Comparison of ENCODE assay signal across 23 cellular contexts in the genomic region with DNA sequence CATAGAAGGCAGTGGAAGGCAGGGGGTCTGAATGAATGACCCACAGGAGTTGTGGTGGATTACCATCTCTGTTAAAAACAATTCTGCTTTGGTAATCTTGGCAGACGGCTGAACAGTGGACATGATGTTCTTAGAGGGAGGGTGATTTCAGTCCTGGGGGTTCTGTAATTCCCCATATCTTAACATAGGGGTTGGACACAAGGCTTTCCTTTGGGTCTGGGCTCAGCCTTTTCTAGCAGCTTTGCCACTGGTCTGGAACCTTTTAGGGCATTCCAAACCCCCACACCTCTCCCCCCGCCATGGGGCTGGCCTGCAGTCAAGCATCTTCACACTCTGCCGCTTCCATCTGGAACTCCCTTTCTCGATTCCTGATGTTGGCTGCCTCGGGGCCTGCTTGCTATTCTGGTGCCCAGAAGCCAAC. TPM values are rescaled to one million over a fixed set of nuclear protein-coding genes. Genes with fewer than 3 reads are reported as not detected.
DNase-seq lines count a peak whose midpoint lies in the region; ATAC-seq, FAIRE-seq and TF ChIP-seq lines count a peak whose summit lies in the region.
"Had no signal": no experiment of that assay in that cellular context is flagged by ENCODE, and none has a peak within 500 bp of the region (broad histone marks: within the 10 kb centered on the region; RNA-seq: fewer than 3 reads in every experiment).

No MANE protein-coding gene starts in this region.

- H3K27me3 ChIP-seq in muscle layer of colon (ENCODE audit: control insufficient read depth in 1 of 2, insufficient read depth in 2 of 2, low read length in 2 of 2): no peaks in the 10 kb centered on the region
- no peaks in the 10 kb centered on the region for H3K27me3 ChIP-seq in pancreas
- H3K27me3 ChIP-seq: testis had no signal

- H3K9me3 Mint-ChIP-seq in activated naive CD4-positive, alpha-beta T cell treated with anti-CD3 and anti-CD28 coated beads, Interleukin-2, amount 10 ng/mL, durations not matched to agents 7 days and 5 days: no peaks in the 10 kb centered on the region
- H3K9me3 Mint-ChIP-seq: activated naive CD8-positive, alpha-beta T cell treated with anti-CD3 and anti-CD28 coated beads, Interleukin-2, amount 10 ng/mL, durations not matched to agents 7 days and 5 days; activated T-cell treated with anti-CD3 and anti-CD28 coated beads, Interleukin-2, amount 50 U/mL, for 4 hours; immature natural killer cell; neural crest cell had no signal

- no peaks in the 10 kb centered on the region for H3K36me3 Mint-ChIP-seq in activated naive CD4-positive, alpha-beta T cell treated with anti-CD3 and anti-CD28 coated beads, Interleukin-2, amount 10 ng/mL, durations not matched to agents 7 days and 5 days
- H3K36me3 Mint-ChIP-seq: activated naive CD8-positive, alpha-beta T cell treated with anti-CD3 and anti-CD28 coated beads, Interleukin-2, amount 10 ng/mL, durations not matched to agents 7 days and 5 days; CD14-positive monocyte had no signal

- no peaks in the 10 kb centered on the region for H3K4me1 Mint-ChIP-seq in activated naive CD4-positive, alpha-beta T cell treated with anti-CD3 and anti-CD28 coated beads, Interleukin-2, amount 10 ng/mL, durations not matched to agents 7 days and 5 days
- H3K4me1 Mint-ChIP-seq: activated naive CD8-positive, alpha-beta T cell treated with anti-CD3 and anti-CD28 coated beads, Interleukin-2, amount 10 ng/mL, durations not matched to agents 7 days and 5 days had no signal

- H3K9me3 ChIP-seq in muscle layer of colon (ENCODE audit: low read length) (no peaks in the 10 kb centered on the region), pancreas (no peaks in the 10 kb centered on the region)
- H3K9me3 ChIP-seq: testis had no signal

- intact Hi-C loops in pancreas (cut with DNase I): no loop called here

- H3K27ac Mint-ChIP-seq in activated naive CD4-positive, alpha-beta T cell treated with anti-CD3 and anti-CD28 coated beads, Interleukin-2, amount 10 ng/mL, durations not matched to agents 7 days and 5 days: no peak overlapping the region
- H3K27ac Mint-ChIP-seq: activated naive CD8-positive, alpha-beta T cell treated with anti-CD3 and anti-CD28 coated beads, Interleukin-2, amount 10 ng/mL, durations not matched to agents 7 days and 5 days; CD14-positive monocyte; immature natural killer cell had no signal

- WGBS in urinary bladder: 63% methylated on average over 5 of the region's 5 CpGs
- WGBS in pancreas, 2 donors: 90 to 93% methylated on average over 4 to 5 of the region's 5 CpGs

- H3K36me3 ChIP-seq in muscle layer of colon (ENCODE audit: insufficient read depth, low read length) (no peaks in the 10 kb centered on the region), urinary bladder (ENCODE audit: insufficient read depth) (no peaks in the 10 kb centered on the region), pancreas (no peaks in the 10 kb centered on the region)

- FAIRE-seq in pancreas (lab: Jason Lieb, UNC): no peak
- FAIRE-seq: endometrium had no signal

- ATAC-seq in pancreas: no peak
- ATAC-seq: activated T-cell treated with anti-CD3 and anti-CD28 coated beads, Interleukin-2, amount 50 U/mL, for 4 hours; SK-N-SH treated with all-trans-retinoic acid at 6 μM for 48 hours had no signal

- H3K27me3 Mint-ChIP-seq in activated naive CD4-positive, alpha-beta T cell treated with anti-CD3 and anti-CD28 coated beads, Interleukin-2, amount 10 ng/mL, durations not matched to agents 7 days and 5 days: peaks cover 32% of the 10 kb centered on the region

- H3K4me3 Mint-ChIP-seq in activated naive CD4-positive, alpha-beta T cell treated with anti-CD3 and anti-CD28 coated beads, Interleukin-2, amount 10 ng/mL, durations not matched to agents 7 days and 5 days: no peak overlapping the region
- H3K4me3 Mint-ChIP-seq: activated naive CD8-positive, alpha-beta T cell treated with anti-CD3 and anti-CD28 coated beads, Interleukin-2, amount 10 ng/mL, durations not matched to agents 7 days and 5 days; activated T-cell treated with anti-CD3 and anti-CD28 coated beads, Interleukin-2, amount 50 U/mL, for 4 hours; CD14-positive monocyte; immature natural killer cell; neural crest cell had no signal

- H3K4me3 ChIP-seq in muscle layer of colon (ENCODE audit: low read depth in 1 of 2, low read length in 2 of 2) (no peak overlapping the region), urinary bladder (ENCODE audit: low read depth, low read length) (no peak overlapping the region), pancreas (no peak overlapping the region)
- H3K4me3 ChIP-seq: testis had no signal

- TF ChIP-seq CTCF in pancreas (IDR thresholded peaks at IDR 0.05): no peak

- H3K27ac ChIP-seq in muscle layer of colon (ENCODE audit: low read depth, low read length) (peak overlapping the region; percentile 72), urinary bladder (ENCODE audit: low read depth) (peak overlapping the region; percentile 19), pancreas (no peak overlapping the region)

- H3K4me1 ChIP-seq in muscle layer of colon (ENCODE audit: insufficient read depth, low read length) (peaks cover 51% of the 10 kb centered on the region), urinary bladder (ENCODE audit: insufficient read depth) (peaks cover 2% of the 10 kb centered on the region), pancreas (peaks cover 0 to 17% (median 10%) of the 10 kb centered on the region in 3 donors)

- DNase-seq in NCI-H2171 treated with DMSO at 0.1 percent for 48 hours (lab: John Stamatoyannopoulos, UW) (peak; percentile 58), fibroblast of peridontal ligament (ENCODE audit: extremely low read depth) (peak; percentile 91), NCI-H1436 (lab: John Stamatoyannopoulos, UW) (no peak), pancreas (no peak), HUDEP-2 (lab: John Stamatoyannopoulos, UW; ENCODE audit: unreplicated experiment in 76 of 76) (no peak)
- no peak for DNase-seq in activated naive CD4-positive, alpha-beta T cell treated with anti-CD3 and anti-CD28 coated beads, Interleukin-2, amount 10 ng/mL, durations not matched to agents 7 days and 5 days
- DNase-seq: activated CD4-positive, alpha-beta T cell treated with anti-CD3 and anti-CD28 coated beads, Interleukin-2, amount 50 U/mL, for 4 hours; activated naive CD8-positive, alpha-beta T cell treated with anti-CD3 and anti-CD28 coated beads, Interleukin-2, amount 10 ng/mL, durations not matched to agents 7 days and 5 days; activated T-cell treated with anti-CD3 and anti-CD28 coated beads, Interleukin-2, amount 50 U/mL, for 4 hours; cerebellar nuclear complex; glutamatergic neuron; immature natural killer cell; mesendoderm; NCI-H774; stimulated activated CD4-positive, alpha-beta T cell treated with anti-CD3 and anti-CD28 coated beads, Interleukin-4, amount 100 ng/mL, for 24 hours; stimulated activated CD8-positive, alpha-beta memory T cell treated with anti-CD3 and anti-CD28 coated beads, Interleukin-4, amount 100 ng/mL, for 48 hours; testis had no signal

- CTCF ChIA-PET in activated naive CD4-positive, alpha-beta T cell treated with anti-CD3 and anti-CD28 coated beads, Interleukin-2, amount 10 ng/mL, durations not matched to agents 7 days and 5 days (lab: Charles Lee): no interaction called here

- no peak overlapping the region for H3K9ac ChIP-seq in muscle layer of colon (ENCODE audit: low read length)

RNA-seq across cellular contexts. Expression of gene RPL37A, which starts 50.3 kb away (rescaled TPM):
- total RNA-seq in urinary bladder (2,774 TPM), pancreas (1,000 to 10,000 TPM; 1,329 to 2,188 (median 1,510) TPM)
- polyA plus RNA-seq in urinary bladder (5,486 TPM), pancreas (1,000 to 10,000 TPM; 1,646 to 2,596 TPM)

Comparison
In these comparisons a context has a peak if more than half of its experiments do, and no peak if none do; other contexts are left out.
1. DNase-seq: peak in NCI-H2171 treated with DMSO at 0.1 percent for 48 hours (single experiment) and fibroblast of peridontal ligament (single experiment); none in NCI-H1436 (single experiment), activated naive CD4-positive, alpha-beta T cell treated with anti-CD3 and anti-CD28 coated beads, Interleukin-2, amount 10 ng/mL, durations not matched to agents 7 days and 5 days (single experiment), pancreas (0 of 6) and HUDEP-2 (0 of 76).
2. H3K27ac ChIP-seq: peak in muscle layer of colon (single experiment) and urinary bladder (single experiment); none in pancreas (0 of 4).